In the genomic region with DNA sequence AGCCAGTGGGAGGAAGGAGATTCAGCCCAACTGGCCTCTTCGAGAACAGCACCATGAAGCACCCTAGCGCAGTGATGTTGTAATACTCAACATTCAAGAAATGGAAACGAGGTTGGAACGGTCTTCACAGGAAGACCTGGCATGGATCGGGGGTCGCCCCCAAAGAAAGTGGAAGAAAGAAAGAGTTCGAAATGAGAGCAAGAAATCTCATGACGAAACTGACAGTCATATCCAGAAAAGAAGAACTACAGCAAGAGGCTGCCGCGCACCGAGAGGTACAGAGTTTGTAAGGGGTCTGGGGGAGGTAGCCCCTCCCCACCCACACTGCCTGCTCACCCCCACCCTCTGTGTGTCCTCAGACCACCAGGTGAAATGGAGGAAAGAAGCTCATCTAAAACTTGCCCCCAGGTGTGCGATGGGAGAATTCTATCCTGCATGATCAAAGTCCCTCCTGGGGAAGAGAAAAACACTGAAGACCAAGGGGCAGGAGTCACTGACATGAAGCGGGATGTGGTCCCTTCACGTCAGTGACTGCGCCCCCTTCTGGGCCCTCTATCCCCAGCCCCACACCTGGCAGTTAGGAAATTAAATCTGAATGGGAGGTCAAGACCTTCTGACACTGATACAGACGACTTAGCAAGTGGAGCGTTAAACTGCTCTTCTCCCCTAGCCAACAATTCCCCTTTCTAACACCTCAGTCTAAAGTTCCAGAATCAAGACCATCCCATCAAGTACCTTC, we compare ENCODE assay signal across 1 cellular context.
TF ChIP-seq lines count a peak whose summit lies in the region.

No MANE protein-coding gene starts in this region.

TF ChIP-seq in HCT116, 20 proteins besides CTCF, POLR2A, EP300 and RAD21 (continued from another document):
- TF ChIP-seq, protein P1, sequence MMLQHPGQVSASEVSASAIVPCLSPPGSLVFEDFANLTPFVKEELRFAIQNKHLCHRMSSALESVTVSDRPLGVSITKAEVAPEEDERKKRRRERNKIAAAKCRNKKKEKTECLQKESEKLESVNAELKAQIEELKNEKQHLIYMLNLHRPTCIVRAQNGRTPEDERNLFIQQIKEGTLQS (IDR thresholded peaks at IDR 0.05): no peak
- TF ChIP-seq, protein P2, sequence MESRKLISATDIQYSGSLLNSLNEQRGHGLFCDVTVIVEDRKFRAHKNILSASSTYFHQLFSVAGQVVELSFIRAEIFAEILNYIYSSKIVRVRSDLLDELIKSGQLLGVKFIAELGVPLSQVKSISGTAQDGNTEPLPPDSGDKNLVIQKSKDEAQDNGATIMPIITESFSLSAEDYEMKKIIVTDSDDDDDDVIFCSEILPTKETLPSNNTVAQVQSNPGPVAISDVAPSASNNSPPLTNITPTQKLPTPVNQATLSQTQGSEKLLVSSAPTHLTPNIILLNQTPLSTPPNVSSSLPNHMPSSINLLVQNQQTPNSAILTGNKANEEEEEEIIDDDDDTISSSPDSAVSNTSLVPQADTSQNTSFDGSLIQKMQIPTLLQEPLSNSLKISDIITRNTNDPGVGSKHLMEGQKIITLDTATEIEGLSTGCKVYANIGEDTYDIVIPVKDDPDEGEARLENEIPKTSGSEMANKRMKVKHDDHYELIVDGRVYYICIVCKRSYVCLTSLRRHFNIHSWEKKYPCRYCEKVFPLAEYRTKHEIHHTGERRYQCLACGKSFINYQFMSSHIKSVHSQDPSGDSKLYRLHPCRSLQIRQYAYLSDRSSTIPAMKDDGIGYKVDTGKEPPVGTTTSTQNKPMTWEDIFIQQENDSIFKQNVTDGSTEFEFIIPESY (IDR thresholded peaks at IDR 0.05; ENCODE audit: extremely low read depth, insufficient replicate concordance, low read length): no peak
- TF ChIP-seq JUND (IDR thresholded peaks at IDR 0.05) (no peak), TCF7L2 (IDR thresholded peaks at IDR 0.05; ENCODE audit: borderline replicate concordance, extremely low read depth, insufficient read depth, insufficient read length) (no peak), ZNF274 (IDR thresholded peaks at IDR 0.05; ENCODE audit: low read depth, low read length) (no peak), YY1 (IDR thresholded peaks at IDR 0.05; ENCODE audit: extremely low read depth, insufficient replicate concordance, low read depth, low read length) (no peak), EZH2phosphoT487 (IDR thresholded peaks at IDR 0.05; ENCODE audit: borderline replicate concordance) (no peak), POLR2AphosphoS5 (IDR thresholded peaks at IDR 0.05; ENCODE audit: low read depth, low read length) (no peak), EZH2 (IDR thresholded peaks at IDR 0.05) (no peak)
TF ChIP-seq in HCT116: peak in this region for 0.
